In genomic region chr11:316031-316701, GRCh38 we compare ENCODE assay signal across 1 cellular context.
TF ChIP-seq lines count a peak whose summit lies in the region.

No MANE protein-coding gene starts in this region.

TF ChIP-seq in WTC11, 78 proteins besides CTCF, POLR2A, EP300 and RAD21 (continued from another document):
- TF ChIP-seq PRDM15 (CRISPR knock-in tag; IDR thresholded peaks at IDR 0.05) (0 out of 2 replicates have a peak, but pooled peaks have one; percentile 19), TCF7 (CRISPR knock-in tag; IDR thresholded peaks at IDR 0.05; ENCODE audit: low read depth) (no peak), NR1H2 (CRISPR knock-in tag; IDR thresholded peaks at IDR 0.05) (no peak), FOXK1 (CRISPR knock-in tag; IDR thresholded peaks at IDR 0.05) (0 out of 2 replicates have a peak, but pooled peaks have one; percentile 18), ZMAT4 (CRISPR knock-in tag; IDR thresholded peaks at IDR 0.05) (0 out of 2 replicates have a peak, but pooled peaks have one; percentile 4), HMGXB4 (CRISPR knock-in tag; IDR thresholded peaks at IDR 0.05) (0 out of 2 replicates have a peak, but pooled peaks have one; percentile 17), ZNF138 (CRISPR knock-in tag; conservative IDR thresholded peaks at IDR 0.05) (no peak), CBFB (CRISPR knock-in tag; IDR thresholded peaks at IDR 0.05; ENCODE audit: low read depth) (0 out of 2 replicates have a peak, but pooled peaks have one; percentile 4), STAT6 (CRISPR knock-in tag; conservative IDR thresholded peaks at IDR 0.05; ENCODE audit: low read depth) (no peak)
